In genomic region chr9:127568618-127568970, GRCh38 we compare ENCODE assay signal across 1 cellular context.
A peak's percentile ranks its signal among the peaks of the same experiment; 100 is the strongest.
TF ChIP-seq lines count a peak whose summit lies in the region.

No MANE protein-coding gene starts in this region.

TF ChIP-seq in H1, 55 proteins besides CTCF, POLR2A, EP300 and RAD21 (continued from another document):
- TF ChIP-seq, protein P1, sequence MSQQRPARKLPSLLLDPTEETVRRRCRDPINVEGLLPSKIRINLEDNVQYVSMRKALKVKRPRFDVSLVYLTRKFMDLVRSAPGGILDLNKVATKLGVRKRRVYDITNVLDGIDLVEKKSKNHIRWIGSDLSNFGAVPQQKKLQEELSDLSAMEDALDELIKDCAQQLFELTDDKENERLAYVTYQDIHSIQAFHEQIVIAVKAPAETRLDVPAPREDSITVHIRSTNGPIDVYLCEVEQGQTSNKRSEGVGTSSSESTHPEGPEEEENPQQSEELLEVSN (IDR thresholded peaks at IDR 0.05): peak; percentile 88
- no peak for TF ChIP-seq RXRA (IDR thresholded peaks at IDR 0.05; ENCODE audit: insufficient read depth, low read depth, low read length)
- TF ChIP-seq EZH2 (IDR thresholded peaks at IDR 0.05; ENCODE audit: low read depth, low read length, severe bottlenecking): peak; percentile 7
TF ChIP-seq in H1: peak in this region for 7.
